ENCODE assay signal across 12 cellular contexts in genomic region chr19:49855676-49856573, GRCh38. TPM values are rescaled to one million over a fixed set of nuclear protein-coding genes. Genes with fewer than 3 reads are reported as not detected.
A peak's percentile ranks its signal among the peaks of the same experiment; 100 is the strongest.
DNase-seq lines count a peak whose midpoint lies in the region; ATAC-seq and TF ChIP-seq lines count a peak whose summit lies in the region.
"Had no signal": no experiment of that assay in that cellular context is flagged by ENCODE, and none has a peak within 500 bp of the region (broad histone marks: within the 10 kb centered on the region; RNA-seq: fewer than 3 reads in every experiment).

No MANE protein-coding gene starts in this region.

- H3K4me1 ChIP-seq in esophagus muscularis mucosa (peaks cover 20 to 43% (median 40%) of the 10 kb centered on the region in 4 donors), GM23338 (ENCODE audit: insufficient read depth) (peaks cover 16% of the 10 kb centered on the region)

- no TSS peak for BruUV-seq in Calu3 (replicated peaks; lab: Mats Ljungman, UMichigan)

- H3K36me3 Mint-ChIP-seq in Calu3 (ENCODE audit: insufficient read depth, unreplicated experiment): peaks cover 97% of the 10 kb centered on the region
- H3K36me3 Mint-ChIP-seq in WTC11: peaks cover 25% of the 10 kb centered on the region
- peaks cover 2% of the 10 kb centered on the region for H3K36me3 Mint-ChIP-seq in memory B cell
- H3K36me3 Mint-ChIP-seq in GM23338 (ENCODE audit: low read depth): peaks cover 69% of the 10 kb centered on the region

- H3K4me2 ChIP-seq in GM23338: no peak overlapping the region

- peaks cover 24% of the 10 kb centered on the region for H3K79me2 ChIP-seq in GM23338 (replicated peaks; ENCODE audit: insufficient read depth)

- peaks cover 61% of the 10 kb centered on the region for H3F3A ChIP-seq in GM23338 (replicated peaks; ENCODE audit: low read depth)

- H4K20me1 ChIP-seq in GM23338 (replicated peaks; ENCODE audit: insufficient read depth): peaks cover 23% of the 10 kb centered on the region

- CTCF ChIA-PET in Calu3 (lab: Charles Lee) (no interaction called here), WTC11 (lab: Charles Lee) (no interaction called here)

- H3K36me3 ChIP-seq in H7 (replicated peaks; ENCODE audit: control insufficient read depth, insufficient read depth, low read length): peaks cover 25% of the 10 kb centered on the region
- H3K36me3 ChIP-seq in esophagus muscularis mucosa: peaks cover 24 to 69% (median 68%) of the 10 kb centered on the region in 4 donors
- H3K36me3 ChIP-seq in GM23338 (ENCODE audit: insufficient read depth): no peaks in the 10 kb centered on the region; the same call in 1 of the 2 replicates

- no peaks in the 10 kb centered on the region for H3K9me3 Mint-ChIP-seq in Calu3 (ENCODE audit: low read depth, unreplicated experiment)
- H3K9me3 Mint-ChIP-seq in WTC11: no peaks in the 10 kb centered on the region
- H3K9me3 Mint-ChIP-seq in memory B cell: no peaks in the 10 kb centered on the region
- peaks cover 4% of the 10 kb centered on the region; the same call in 2 of the 3 replicates for H3K9me3 Mint-ChIP-seq in GM23338
- H3K9me3 Mint-ChIP-seq: nephron had no signal

- H3K9me3 ChIP-seq in esophagus muscularis mucosa: no peaks in the 10 kb centered on the region
- H3K9me3 ChIP-seq: heart right ventricle had no signal

- H2AFZ ChIP-seq in GM23338: no peak overlapping the region

- no peak for TF ChIP-seq CTCF in Calu3 (IDR thresholded peaks at IDR 0.05; ENCODE audit: unreplicated experiment)
- no peak for TF ChIP-seq CTCF in WTC11 (IDR thresholded peaks at IDR 0.05)
- no peak for TF ChIP-seq CTCF in esophagus muscularis mucosa (IDR thresholded peaks at IDR 0.05)
- TF ChIP-seq CTCF in GM23338 (conservative IDR thresholded peaks at IDR 0.05; ENCODE audit: low read depth in 2 of 2): no peak

- H3K4me1 Mint-ChIP-seq in Calu3 (ENCODE audit: low read depth, unreplicated experiment) (peaks cover 11% of the 10 kb centered on the region), WTC11 (peaks cover 19% of the 10 kb centered on the region), memory B cell (peaks cover 11% of the 10 kb centered on the region), GM23338 (peaks cover 19% of the 10 kb centered on the region)

- POLR2A ChIA-PET in WTC11 (lab: Charles Lee): no interaction called here

- intact Hi-C loops in Calu3 (cut with micrococcal nuclease; ENCODE audit: unreplicated experiment) (no loop called here), esophagus muscularis mucosa (cut with DNase I) (no loop called here)

- DNase-seq in Calu3: peak; percentile 37
- DNase-seq in H7: peak; percentile 55
- no peak for DNase-seq in WTC11 (ENCODE audit: low spot score)
- DNase-seq in memory B cell (ENCODE audit: low spot score in 2 of 2): no peak
- DNase-seq in stimulated activated CD4-positive, alpha-beta T cell treated with anti-CD3 and anti-CD28 coated beads, Interleukin-2, amount 100 ng/mL, for 24 hours: no peak
- no peak for DNase-seq in NCI-H345 (lab: John Stamatoyannopoulos, UW)
- no peak for DNase-seq in esophagus muscularis mucosa (ENCODE audit: extremely low spot score)
- no peak for DNase-seq in GM23338 (ENCODE audit: low spot score)
- DNase-seq: activated effector memory CD4-positive, alpha-beta T cell treated with Interleukin-2 at 50 U/mL for 16 hours; heart right ventricle had no signal

- TF ChIP-seq POLR2A in esophagus muscularis mucosa (IDR thresholded peaks at IDR 0.05; ENCODE audit: low read depth): no peak

- H3K4me3 Mint-ChIP-seq in Calu3 (ENCODE audit: low read depth, unreplicated experiment): peak overlapping the region; percentile 34
- H3K4me3 Mint-ChIP-seq in WTC11: no peak overlapping the region
- H3K4me3 Mint-ChIP-seq in memory B cell: no peak overlapping the region
- H3K4me3 Mint-ChIP-seq in GM23338: no peak overlapping the region; the same call in 2 of the 3 replicates

- H3K27ac Mint-ChIP-seq in Calu3 (ENCODE audit: unreplicated experiment) (peak overlapping the region; percentile 82), WTC11 (peak overlapping the region; percentile 57; the same call in 1 of the 2 replicates), memory B cell (peak overlapping the region; percentile 45), GM23338 (no peak overlapping the region)

- H3K4me3 ChIP-seq in H7 (ENCODE audit: insufficient read depth, low read depth, low read length) (no peak overlapping the region), esophagus muscularis mucosa (no peak overlapping the region), GM23338 (no peak overlapping the region)
- H3K4me3 ChIP-seq: heart right ventricle, skin epidermis had no signal

- H3K27me3 Mint-ChIP-seq in Calu3 (ENCODE audit: unreplicated experiment) (no peaks in the 10 kb centered on the region), WTC11 (ENCODE audit: low read depth) (peaks cover 3% of the 10 kb centered on the region; the same call in 1 of the 2 replicates), memory B cell (no peaks in the 10 kb centered on the region), GM23338 (ENCODE audit: insufficient read depth, low read depth, poor library complexity) (peaks cover 51% of the 10 kb centered on the region)

- ATAC-seq in WTC11 (no peak), memory B cell (ENCODE audit: low read depth) (no peak), GM23338 (no peak)

- H3K9me2 ChIP-seq in GM23338 (ENCODE audit: insufficient read depth): no peaks in the 10 kb centered on the region

- no peaks in the 10 kb centered on the region for H3K27me3 ChIP-seq in H7 (ENCODE audit: control insufficient read depth, insufficient read depth, low read length)
- no peaks in the 10 kb centered on the region for H3K27me3 ChIP-seq in esophagus muscularis mucosa
- no peaks in the 10 kb centered on the region for H3K27me3 ChIP-seq in GM23338 (ENCODE audit: insufficient read depth)
- H3K27me3 ChIP-seq: heart right ventricle had no signal

- no peak for TF ChIP-seq EP300 in esophagus muscularis mucosa (IDR thresholded peaks at IDR 0.05)

- WGBS in esophagus muscularis mucosa: 79% methylated on average over 17 of the region's 21 CpGs

- H3K27ac ChIP-seq in esophagus muscularis mucosa (replicated peaks in 1 of 4) (no peak overlapping the region), GM23338 (ENCODE audit: low read depth) (no peak overlapping the region)

TF ChIP-seq in WTC11, 78 proteins besides CTCF, POLR2A, EP300 and RAD21 (continues in another document):
- no peak for TF ChIP-seq SP1 (CRISPR knock-in tag; conservative IDR thresholded peaks at IDR 0.05)
- no peak for TF ChIP-seq ZNF138 (CRISPR knock-in tag; conservative IDR thresholded peaks at IDR 0.05)
- TF ChIP-seq MLX (CRISPR knock-in tag; IDR thresholded peaks at IDR 0.05): no peak
- no peak for TF ChIP-seq ZNF263 (CRISPR knock-in tag; IDR thresholded peaks at IDR 0.05; ENCODE audit: low read depth)
- TF ChIP-seq SMAD4 (CRISPR knock-in tag; IDR thresholded peaks at IDR 0.05): no peak

TF ChIP-seq in GM23338, 12 proteins besides CTCF, POLR2A, EP300 and RAD21:
- no peak for TF ChIP-seq NANOG (IDR thresholded peaks at IDR 0.05; ENCODE audit: borderline replicate concordance)
TF ChIP-seq in GM23338: peak in this region for 0.

RNA-seq across cellular contexts. Expression of gene PTOV1, which starts 5.0 kb away (rescaled TPM):
- total RNA-seq in Calu3 (2022) (231 and 256 TPM in 2 replicates), WTC11 (2021) (296 to 316 TPM (median 306 TPM) in 3 replicates), esophagus muscularis mucosa (100 to 1,000 TPM in 1 of 4 donors, 10 to 100 TPM in 3; 60.5 to 102 (median 84.4) TPM)
- 205 and 219 TPM in 2 replicates for total RNA-seq in H7 (2014; rRNA removed; shearing (Covaris generic))
- 194 and 209 TPM in 2 replicates for total RNA-seq in GM23338 (2014; rRNA removed; shearing (Covaris generic))
- polyA plus RNA-seq in GM23338 (2016; fragmentation: Nextera tagmentation; extraction: Ambion mirVana): 188 and 225 TPM in 2 replicates

RNA-seq across cellular contexts. Expression of gene PNKP, which starts 11.5 kb away (rescaled TPM):
- 185 and 189 TPM in 2 replicates for total RNA-seq in Calu3 (2022)
- total RNA-seq in H7 (2014; rRNA removed; shearing (Covaris generic)): 76.2 and 94.7 TPM in 2 replicates
- 133 to 146 TPM (median 142 TPM) in 3 replicates for total RNA-seq in WTC11 (2021)
- 10 to 100 TPM; 21.4 to 43.7 (median 27.8) TPM for total RNA-seq in esophagus muscularis mucosa
- 81.4 and 99.6 TPM in 2 replicates for total RNA-seq in GM23338 (2014; rRNA removed; shearing (Covaris generic))
- 109 and 112 TPM in 2 replicates for polyA plus RNA-seq in GM23338 (2016; fragmentation: Nextera tagmentation; extraction: Ambion mirVana)

RNA-seq across cellular contexts. Expression of gene AKT1S1, which starts 21.2 kb away (rescaled TPM):
- total RNA-seq in Calu3 (2022): 58.9 and 65.2 TPM in 2 replicates
- 7.2 and 12.9 TPM in 2 replicates for total RNA-seq in H7 (2014; rRNA removed; shearing (Covaris generic))
- 41.9 to 47.8 TPM (median 46.5 TPM) in 3 replicates for total RNA-seq in WTC11 (2021)
- 10 to 100 TPM; 15.4 to 30.6 (median 21.9) TPM for total RNA-seq in esophagus muscularis mucosa
- total RNA-seq in GM23338 (2014; rRNA removed; shearing (Covaris generic)): 15.7 and 21.5 TPM in 2 replicates
- polyA plus RNA-seq in GM23338 (2016; fragmentation: Nextera tagmentation; extraction: Ambion mirVana): 28.0 and 28.6 TPM in 2 replicates

RNA-seq across cellular contexts. Expression of gene TBC1D17, which starts 21.6 kb away (rescaled TPM):
- total RNA-seq in Calu3 (2022) (54.7 and 56.9 TPM in 2 replicates), WTC11 (2021) (44.4 to 52.8 TPM (median 46.7 TPM) in 3 replicates), esophagus muscularis mucosa (10 to 100 TPM; 35.1 to 60.9 (median 44.0) TPM)
- total RNA-seq in H7 (2014; rRNA removed; shearing (Covaris generic)): 10.2 and 12.6 TPM in 2 replicates
- total RNA-seq in GM23338 (2014; rRNA removed; shearing (Covaris generic)): 12.1 and 19.3 TPM in 2 replicates
- polyA plus RNA-seq in GM23338 (2016; fragmentation: Nextera tagmentation; extraction: Ambion mirVana): 39.5 and 43.1 TPM in 2 replicates

RNA-seq across cellular contexts. Expression of gene MED25, which starts 37.8 kb away (rescaled TPM):
- total RNA-seq in Calu3 (2022) (89.7 and 95.8 TPM in 2 replicates), WTC11 (2021) (80.2 to 81.2 TPM (median 81.2 TPM) in 3 replicates), esophagus muscularis mucosa (10 to 100 TPM; 22.5 to 36.0 (median 34.1) TPM)
- 49.3 and 53.5 TPM in 2 replicates for total RNA-seq in H7 (2014; rRNA removed; shearing (Covaris generic))
- 47.1 and 58.6 TPM in 2 replicates for total RNA-seq in GM23338 (2014; rRNA removed; shearing (Covaris generic))
- 45.6 and 46.4 TPM in 2 replicates for polyA plus RNA-seq in GM23338 (2016; fragmentation: Nextera tagmentation; extraction: Ambion mirVana)

Comparison
In these comparisons a context has a peak if more than half of its experiments do, and no peak if none do; other contexts are left out.
1. DNase-seq: peak in Calu3 (single experiment) and H7 (single experiment); none in WTC11 (single experiment), memory B cell (0 of 2), stimulated activated CD4-positive, alpha-beta T cell treated with anti-CD3 and anti-CD28 coated beads, Interleukin-2, amount 100 ng/mL, for 24 hours (0 of 2), NCI-H345 (single experiment), esophagus muscularis mucosa (single experiment) and GM23338 (single experiment).